Comparison of ENCODE assay signal across 1 cellular context in the genomic region with DNA sequence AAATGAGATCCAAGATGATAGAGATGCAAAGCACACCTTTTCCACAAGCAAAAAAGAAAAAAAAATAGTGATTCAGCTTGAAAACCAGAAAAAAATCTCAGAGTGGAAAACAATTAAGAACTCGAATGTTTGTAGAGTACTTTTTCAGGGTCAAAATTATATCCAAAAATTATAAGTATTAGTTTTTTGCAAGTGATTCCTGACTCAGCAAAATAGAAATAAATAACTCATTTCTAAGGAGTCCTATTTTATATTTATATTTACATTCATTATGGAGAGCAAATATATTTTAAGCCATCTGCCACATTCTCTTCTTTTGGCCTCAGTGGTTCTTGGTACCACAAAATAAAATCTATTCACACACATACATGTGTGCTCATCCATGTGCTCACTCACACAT.
TF ChIP-seq lines count a peak whose summit lies in the region.

No MANE protein-coding gene starts in this region.

TF ChIP-seq in K562, 482 proteins besides CTCF, POLR2A, EP300 and RAD21 (continued from another document):
- TF ChIP-seq C11orf30 (IDR thresholded peaks at IDR 0.05; ENCODE audit: low read depth): 0 out of 2 replicates have a peak, but pooled peaks have one; percentile 26
- TF ChIP-seq MAFG (tag; conservative IDR thresholded peaks at IDR 0.05): peak; percentile 57
- TF ChIP-seq STAT5A (IDR thresholded peaks at IDR 0.05; ENCODE audit: borderline replicate concordance, low read length): no peak
- no peak for TF ChIP-seq EHMT2 (IDR thresholded peaks at IDR 0.05)
- TF ChIP-seq ZNF316 (IDR thresholded peaks at IDR 0.05): peak; percentile 74; the same call in 1 of the 2 replicates
- peak; percentile 64; the same call in 1 of the 2 replicates for TF ChIP-seq MAFK (IDR thresholded peaks at IDR 0.05; ENCODE audit: low read length)
- no peak for TF ChIP-seq ZFP36 (IDR thresholded peaks at IDR 0.05; ENCODE audit: low read depth, low read length, partially characterized antibody)
